31 cellular contexts compared by ENCODE assay signal in genomic region chr15:99686290-99686689, GRCh38. TPM values are rescaled to one million over a fixed set of nuclear protein-coding genes. Genes with fewer than 3 reads are reported as not detected.
"Had no signal": no experiment of that assay in that cellular context is flagged by ENCODE, and none has a peak within 500 bp of the region (broad histone marks: within the 10 kb centered on the region; RNA-seq: fewer than 3 reads in every experiment).

No MANE protein-coding gene starts in this region.

- H3K27ac ChIP-seq: ascending aorta, breast epithelium, cardiac muscle cell, coronary artery, dorsolateral prefrontal cortex, esophagus muscularis mucosa, foreskin keratinocyte, gastrocnemius medialis, heart left ventricle, WERI-Rb-1 had no signal

- H3K4me1 ChIP-seq: ascending aorta, breast epithelium had no signal

- H3K9me3 ChIP-seq: gastrocnemius medialis had no signal

- H3K36me3 ChIP-seq: breast epithelium had no signal

- H3K27me3 ChIP-seq: ascending aorta, breast epithelium, cardiac muscle cell, dorsolateral prefrontal cortex, esophagus muscularis mucosa, foreskin keratinocyte, gastrocnemius medialis, heart left ventricle had no signal

- DNase-seq: activated CD4-positive, alpha-beta memory T cell treated with anti-CD3 and anti-CD28 coated beads for 36 hours; activated CD4-positive, alpha-beta T cell treated with anti-CD3 and anti-CD28 coated beads for 36 hours; activated CD4-positive, alpha-beta T cell treated with anti-CD3 and anti-CD28 coated beads, Interleukin-2, amount 10 ng/mL, durations not matched to agents 24 days and 14 days; activated CD4-positive, CD25-positive, alpha-beta regulatory T cell; activated CD4-positive, CD25-positive, alpha-beta regulatory T cell treated with anti-CD3 and anti-CD28 coated beads, Interleukin-2, amount 50 U/mL, for 72 hours; activated CD8-positive, alpha-beta memory T cell treated with anti-CD3 and anti-CD28 coated beads, Interleukin-2, amount 10 ng/mL, durations not matched to agents 7 days and 5 days; activated CD8-positive, alpha-beta memory T cell treated with anti-CD3 and anti-CD28 coated beads, Interleukin-2, amount 50 U/mL, for 4 hours; activated CD8-positive, alpha-beta T cell treated with anti-CD3 and anti-CD28 coated beads, Interleukin-2, amount 10 ng/mL, durations not matched to agents 7 days and 5 days; activated effector memory CD4-positive, alpha-beta T cell treated with Interleukin-2 at 50 U/mL for 16 hours; activated gamma-delta T cell treated with Interleukin-2 at 50 U/mL for 16 hours; activated naive CD4-positive, alpha-beta T cell treated with Interleukin-2 at 50 U/mL for 16 hours; activated naive CD8-positive, alpha-beta T cell treated with anti-CD3 and anti-CD28 coated beads, Interleukin-2, amount 10 ng/mL, durations not matched to agents 7 days and 5 days; activated T-cell treated with anti-CD3 and anti-CD28 coated beads, Interleukin-2, amount 50 U/mL, for 1 hour; dorsolateral prefrontal cortex; effector memory CD4-positive, alpha-beta T cell; erythroblast; foreskin keratinocyte; gastrocnemius medialis; glutamatergic neuron; heart left ventricle; T-helper 1 cell; T-helper 17 cell; T1000; WERI-Rb-1 had no signal

- ATAC-seq: activated CD4-positive, alpha-beta T cell treated with anti-CD3 and anti-CD28 coated beads for 36 hours; activated CD8-positive, alpha-beta memory T cell treated with anti-CD3 and anti-CD28 coated beads, Interleukin-2, amount 10 ng/mL, durations not matched to agents 7 days and 5 days; activated CD8-positive, alpha-beta T cell treated with anti-CD3 and anti-CD28 coated beads, Interleukin-2, amount 10 ng/mL, durations not matched to agents 7 days and 5 days; activated naive CD4-positive, alpha-beta T cell treated with anti-CD3 and anti-CD28 coated beads, Interleukin-2, amount 50 U/mL, for 72 hours; activated T-helper 17 cell treated with anti-CD3 and anti-CD28 coated beads, Interleukin-2, amount 50 U/mL, for 72 hours; foreskin keratinocyte; gastrocnemius medialis; heart left ventricle; T-helper 17 cell had no signal

- H3K4me3 ChIP-seq: ascending aorta, breast epithelium, cardiac muscle cell, coronary artery, dorsolateral prefrontal cortex, esophagus muscularis mucosa, gastrocnemius medialis, heart left ventricle had no signal

RNA-seq across cellular contexts. Expression of gene LYSMD4, which starts 46.9 kb away (rescaled TPM):
- total RNA-seq: ascending aorta had no signal
